Comparison of ENCODE assay signal across 8 cellular contexts in genomic region chr1:152347116-152347728, GRCh38. TPM values are rescaled to one million over a fixed set of nuclear protein-coding genes. Genes with fewer than 3 reads are reported as not detected.
DNase-seq lines count a peak whose midpoint lies in the region; ATAC-seq and TF ChIP-seq lines count a peak whose summit lies in the region.

No MANE protein-coding gene starts in this region.

- POLR2A ChIA-PET in Panc1 (lab: Charles Lee): no interaction called here

- no peak overlapping the region for H3K4me3 ChIP-seq in Panc1 (ENCODE audit: low read depth in 2 of 2, low read length in 2 of 2)

- peak; percentile 87 for ATAC-seq in Panc1

- peak; percentile 8 for DNase-seq in NK-92 treated with Interleukin-12 subunit alpha and Interleukin-12 subunit beta, amount 100 ng/mL, for 24 hours (lab: John Stamatoyannopoulos, UW)
- DNase-seq in NK-92 (lab: John Stamatoyannopoulos, UW; ENCODE audit: unreplicated experiment): no peak
- peak; percentile 23 for DNase-seq in HK-2 (ENCODE audit: unreplicated experiment)
- DNase-seq in Panc1 (ENCODE audit: low read depth, low spot score): peak; percentile 68
- DNase-seq in activated naive CD8-positive, alpha-beta T cell treated with anti-CD3 and anti-CD28 coated beads, Interleukin-2, amount 50 U/mL, for 16 hours (ENCODE audit: low read depth, low spot score): peak; percentile 25
- DNase-seq in inferior parietal cortex (ENCODE audit: extremely low spot score): peak; percentile 71
- DNase-seq in stimulated activated CD4-positive, alpha-beta T cell treated with anti-CD3 and anti-CD28 coated beads, Interleukin-2, amount 100 ng/mL, for 48 hours: peak; percentile 43 to 57
- DNase-seq in cerebellum (ENCODE audit: low spot score): no peak

- in situ Hi-C loops in Panc1 (cut with HindIII; ENCODE audit: low pct_unique_long_range_greater_than_20kb, low sequenced_read_pairs): no loop called here

- no TSS peak for BruUV-seq in Panc1 (replicated peaks; lab: Mats Ljungman, UMichigan)

- no peaks in the 10 kb centered on the region for H3K4me1 ChIP-seq in Panc1 (ENCODE audit: control insufficient read depth, insufficient read depth, low read length)

- no peaks in the 10 kb centered on the region for H3K9me3 ChIP-seq in Panc1 (ENCODE audit: control insufficient read depth, insufficient read depth, low read depth, low read length)

- H3K36me3 ChIP-seq in Panc1 (ENCODE audit: control insufficient read depth, insufficient read depth, low read length): no peaks in the 10 kb centered on the region

- 0 out of 2 replicates have a peak, but pooled peaks cover 2% of the 10 kb centered on the region for H3K27me3 ChIP-seq in Panc1 (ENCODE audit: control insufficient read depth, insufficient read depth, low read length)

- intact Hi-C loops in Panc1 (cut with micrococcal nuclease; ENCODE audit: unreplicated experiment): loop anchor here (2.0 to 5.0 kb wide), 2 partner anchors 95 to 156 kb away; no protein-coding TSS in a partner anchor

- no peak overlapping the region for H3K27ac ChIP-seq in Panc1 (ENCODE audit: low read length)

- CTCF ChIA-PET in Panc1 (lab: Charles Lee): interaction anchor here (0.6 to 2.3 kb wide), 4 partner anchors 17 to 119 kb away, joined by 3 to 10 read pairs (median 4); no protein-coding TSS in a partner anchor

- TF ChIP-seq CTCF in Panc1 (IDR thresholded peaks at IDR 0.05): peak; percentile 86; the same call in 1 of the 2 replicates

RNA-seq across cellular contexts. Expression of gene FLG2, which starts 12.6 kb away (rescaled TPM):
- total RNA-seq in Panc1 (2021; ENCODE audit: unreplicated experiment) (not detected), cerebellum (not detected)
- polyA plus RNA-seq in Panc1 (2012; ENCODE audit: insufficient read length): not detected

RNA-seq across cellular contexts. Expression of gene FLG, which starts 22.2 kb away (rescaled TPM):
- total RNA-seq in Panc1 (2021; ENCODE audit: unreplicated experiment): not detected
- 1.6 TPM for polyA plus RNA-seq in Panc1 (2012; ENCODE audit: insufficient read length)
- under 0.01 TPM for total RNA-seq in cerebellum

Comparison
In these comparisons a context has a peak if more than half of its experiments do, and no peak if none do; other contexts are left out.
1. DNase-seq: peak in NK-92 treated with Interleukin-12 subunit alpha and Interleukin-12 subunit beta, amount 100 ng/mL, for 24 hours (single experiment), HK-2 (single experiment), Panc1 (single experiment), activated naive CD8-positive, alpha-beta T cell treated with anti-CD3 and anti-CD28 coated beads, Interleukin-2, amount 50 U/mL, for 16 hours (single experiment), inferior parietal cortex (single experiment) and stimulated activated CD4-positive, alpha-beta T cell treated with anti-CD3 and anti-CD28 coated beads, Interleukin-2, amount 100 ng/mL, for 48 hours (2 of 2); none in NK-92 (single experiment) and cerebellum (single experiment).